ENCODE assay signal across 8 cellular contexts in the genomic region with DNA sequence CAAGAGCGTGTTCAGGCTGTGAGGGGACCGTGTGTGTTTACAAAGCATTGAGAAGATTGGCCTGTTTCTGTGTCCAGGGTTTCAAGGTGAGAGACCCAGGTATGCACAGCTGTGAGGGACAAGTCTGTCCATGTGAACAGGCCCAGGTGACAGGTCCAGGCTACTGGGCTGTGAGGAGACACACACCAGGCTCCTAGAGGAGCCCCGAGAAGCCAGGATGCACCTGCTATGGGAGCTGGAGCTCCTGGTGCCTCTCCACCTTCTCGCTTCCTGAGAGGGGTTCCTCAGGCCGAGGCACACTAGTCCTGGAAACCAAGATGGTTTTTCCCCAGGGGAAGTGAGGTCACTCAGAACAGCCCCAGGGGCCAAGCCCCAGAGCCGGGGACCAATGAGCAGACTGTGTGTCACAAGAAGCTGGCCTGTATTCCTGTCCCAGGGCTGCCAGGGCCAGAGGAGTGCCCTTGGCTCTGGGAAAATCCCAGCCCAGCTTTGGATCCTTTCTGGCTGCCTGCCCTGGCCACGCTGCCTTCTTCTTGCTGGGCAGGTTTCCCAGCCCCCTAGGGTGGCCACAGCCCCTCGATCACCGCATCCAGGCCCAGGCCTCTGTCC.
DNase-seq lines count a peak whose midpoint lies in the region; ATAC-seq and TF ChIP-seq lines count a peak whose summit lies in the region.

No MANE protein-coding gene starts in this region.

- H3K9me3 ChIP-seq in mammary epithelial cell (replicated peaks; ENCODE audit: insufficient read depth, low read length) (no peaks in the 10 kb centered on the region), mucosa of descending colon (no peaks in the 10 kb centered on the region), OCI-LY7 (ENCODE audit: low read length) (no peaks in the 10 kb centered on the region)

- WGBS in mammary epithelial cell (ENCODE audit: low coverage, missing lambda C conversion rate), result 12% methylated on average over 9 of the region's 9 CpGs

- TF ChIP-seq CTCF in mammary epithelial cell (conservative IDR thresholded peaks at IDR 0.05 in 1 of 2, IDR thresholded peaks at IDR 0.05 in 1 of 2; ENCODE audit: extremely low read depth in 1 of 2, insufficient read depth in 1 of 2, low read depth in 1 of 2, low read length in 2 of 2), result no peak
- TF ChIP-seq CTCF in mucosa of descending colon (IDR thresholded peaks at IDR 0.05), result no peak
- no peak for TF ChIP-seq CTCF in OCI-LY7 (conservative IDR thresholded peaks at IDR 0.05; ENCODE audit: low read length)

- no peak overlapping the region for H3K4me3 ChIP-seq in mammary epithelial cell (replicated peaks in 1 of 3; ENCODE audit: insufficient read depth in 1 of 3, low read depth in 2 of 3, low read length in 3 of 3)
- H3K4me3 ChIP-seq in mucosa of descending colon, result no peak overlapping the region
- H3K4me3 ChIP-seq in OCI-LY7 (ENCODE audit: low read depth, low read length, poor library complexity, severe bottlenecking), result no peak overlapping the region

- ATAC-seq in HG02610 (IDR thresholded peaks at IDR 0.05; ENCODE audit: unreplicated experiment) (peak; percentile 48), mucosa of descending colon (peak; percentile 64), GM18870 (IDR thresholded peaks at IDR 0.05; ENCODE audit: unreplicated experiment) (no peak)

- POLR2A ChIA-PET in OCI-LY7 (lab: Charles Lee), result interaction anchor here (0.6 kb wide), 1 partner anchor 148 kb away, joined by 3 read pairs; no protein-coding TSS in a partner anchor

- H3K36me3 ChIP-seq in mammary epithelial cell (ENCODE audit: insufficient read depth, low read length) (peaks cover 6% of the 10 kb centered on the region), mucosa of descending colon (ENCODE audit: low read depth) (no peaks in the 10 kb centered on the region), OCI-LY7 (ENCODE audit: insufficient read depth, low read length) (no peaks in the 10 kb centered on the region)

- in situ Hi-C loops in mammary epithelial cell (cut with MboI; ENCODE audit: low sequenced_read_pairs in 2 of 2) (loop anchor here in 1 of 2 donors (10.0 kb wide), 1 partner anchor 221 kb away; no protein-coding TSS in a partner anchor), KBM-7 (cut with MboI; ENCODE audit: low pct_unique_long_range_greater_than_20kb, low sequenced_read_pairs) (no loop called here)

- no peaks in the 10 kb centered on the region for H3K27me3 ChIP-seq in mammary epithelial cell (ENCODE audit: insufficient read depth, low read length)

- H3K79me2 ChIP-seq in mammary epithelial cell (ENCODE audit: insufficient read depth, low read length) (peaks cover 74% of the 10 kb centered on the region), OCI-LY7 (ENCODE audit: insufficient read depth, low read depth, low read length) (no peaks in the 10 kb centered on the region)

- H3K27ac ChIP-seq in mammary epithelial cell (ENCODE audit: insufficient read depth, low read depth, low read length) (peak overlapping the region; percentile 94), OCI-LY7 (ENCODE audit: low read depth, low read length, poor library complexity, severe bottlenecking) (no peak overlapping the region)

- dilution Hi-C loops in mammary epithelial cell (cut with HindIII; ENCODE audit: low sequenced_read_pairs), result loop anchor here (10.0 kb wide), 1 partner anchor 79 kb away; no protein-coding TSS in a partner anchor

- CTCF ChIA-PET in mammary epithelial cell (lab: Charles Lee; ENCODE audit: low non-redundant PET) (interaction anchor here (0.6 kb wide), 1 partner anchor 86 kb away, joined by 3 read pairs; no protein-coding TSS in a partner anchor), OCI-LY7 (lab: Charles Lee; ENCODE audit: unreplicated experiment) (no interaction called here)

- peaks cover 51% of the 10 kb centered on the region for H3K4me1 ChIP-seq in mammary epithelial cell (ENCODE audit: insufficient read depth, low read length)
- H3K4me1 ChIP-seq in mucosa of descending colon (ENCODE audit: low read depth), result peaks cover 7% of the 10 kb centered on the region
- H3K4me1 ChIP-seq in OCI-LY7 (ENCODE audit: insufficient read depth, low read length, poor library complexity, severe bottlenecking), result no peaks in the 10 kb centered on the region

- H2AFZ ChIP-seq in mammary epithelial cell (ENCODE audit: low read depth, low read length), result no peak overlapping the region
- H2AFZ ChIP-seq in OCI-LY7 (ENCODE audit: low read length), result no peak overlapping the region

- DNase-seq in C1 segment of cervical spinal cord (lab: John Stamatoyannopoulos, UW), result peak in 9 of 14 donors; percentile 10 to 71 (median 39)
- DNase-seq in mammary epithelial cell, result peak; percentile 91
- no peak for DNase-seq in mucosa of descending colon
- no peak for DNase-seq in HPDE6-E6E7 (ENCODE audit: extremely low spot score)
- DNase-seq in KBM-7, result no peak
- no peak for DNase-seq in OCI-LY7 (ENCODE audit: low spot score)

- intact Hi-C loops in mammary epithelial cell (cut with micrococcal nuclease) (loop anchor here (1.0 to 10.0 kb wide), 2 partner anchors 222 to 361 kb away; no protein-coding TSS in a partner anchor), mucosa of descending colon (cut with DNase I, micrococcal nuclease) (no loop called here), OCI-LY7 (cut with micrococcal nuclease; ENCODE audit: unreplicated experiment) (loop anchor here (10.0 kb wide), 1 partner anchor 259 kb away; no protein-coding TSS in a partner anchor)

- no peaks in the 10 kb centered on the region for H3K9me2 ChIP-seq in OCI-LY7 (ENCODE audit: insufficient read depth, low read length)

- peak overlapping the region; percentile 72 for H3K9ac ChIP-seq in mammary epithelial cell (ENCODE audit: insufficient read depth, low read length)

- peak overlapping the region; percentile 9 for H3K4me2 ChIP-seq in mammary epithelial cell (ENCODE audit: insufficient read depth, low read depth, low read length)
- no peak overlapping the region for H3K4me2 ChIP-seq in OCI-LY7 (ENCODE audit: low read length)

- BruUV-seq in mammary epithelial cell (replicated peaks; lab: Mats Ljungman, UMichigan) (TSS peak; percentile 18), OCI-LY7 (replicated peaks; lab: Mats Ljungman, UMichigan) (no TSS peak)

- no peaks in the 10 kb centered on the region for H4K20me1 ChIP-seq in mammary epithelial cell (ENCODE audit: insufficient read depth, low read length)
- H4K20me1 ChIP-seq in OCI-LY7 (ENCODE audit: insufficient read depth, low read length), result no peaks in the 10 kb centered on the region

Comparison
In these comparisons a context has a peak if more than half of its experiments do, and no peak if none do; other contexts are left out.
1. DNase-seq: peak in C1 segment of cervical spinal cord (9 of 14) and mammary epithelial cell (single experiment); none in mucosa of descending colon (0 of 3), HPDE6-E6E7 (single experiment), KBM-7 (single experiment) and OCI-LY7 (single experiment).
2. intact Hi-C loops: an anchor here in mammary epithelial cell (1.0 to 10.0 kb wide) and OCI-LY7 (10.0 kb wide); none called in mucosa of descending colon.